Comparison of ENCODE assay signal across 23 cellular contexts in genomic region chr12:8581098-8581784, GRCh38. TPM values are rescaled to one million over a fixed set of nuclear protein-coding genes. Genes with fewer than 3 reads are reported as not detected.
DNase-seq lines count a peak whose midpoint lies in the region; ATAC-seq, FAIRE-seq and TF ChIP-seq lines count a peak whose summit lies in the region.
"Had no signal": no experiment of that assay in that cellular context is flagged by ENCODE, and none has a peak within 500 bp of the region (broad histone marks: within the 10 kb centered on the region; RNA-seq: fewer than 3 reads in every experiment).

No MANE protein-coding gene starts in this region.

- H3K9ac ChIP-seq in Karpas-422 (ENCODE audit: low read length) (no peak overlapping the region), endodermal cell (ENCODE audit: extremely low read depth, low read length, poor library complexity, severe bottlenecking) (no peak overlapping the region)
- H3K9ac ChIP-seq: GM23248 had no signal

- H3K27me3 ChIP-seq in Karpas-422 (ENCODE audit: low read length) = no peaks in the 10 kb centered on the region
- H3K27me3 ChIP-seq in endodermal cell (ENCODE audit: control insufficient read depth, insufficient read depth, low read length, poor library complexity, severe bottlenecking) = no peaks in the 10 kb centered on the region
- H3K27me3 ChIP-seq: BE2C had no signal

- no peak overlapping the region for H3K4me2 ChIP-seq in Karpas-422 (ENCODE audit: low read depth, low read length, poor library complexity, severe bottlenecking)

- no peaks in the 10 kb centered on the region for H3K9me2 ChIP-seq in Karpas-422 (replicated peaks; ENCODE audit: insufficient read depth, low read length)

- H3K4me1 ChIP-seq in Karpas-422 (ENCODE audit: low read length) (peaks cover 50% of the 10 kb centered on the region), endodermal cell (ENCODE audit: control insufficient read depth, insufficient read depth, low read length) (peaks cover 2% of the 10 kb centered on the region)
- H3K4me1 ChIP-seq: BE2C had no signal

- H3K9me3 Mint-ChIP-seq in endodermal cell = peaks cover 2% of the 10 kb centered on the region
- no peaks in the 10 kb centered on the region for H3K9me3 Mint-ChIP-seq in progenitor cell of endocrine pancreas (ENCODE audit: low read depth)
- H3K9me3 Mint-ChIP-seq in nephron progenitor cell = no peaks in the 10 kb centered on the region
- H3K9me3 Mint-ChIP-seq: CD14-positive monocyte; CD4-positive, alpha-beta memory T cell had no signal

- H3K9me3 ChIP-seq in Karpas-422 (ENCODE audit: low read length) = no peaks in the 10 kb centered on the region
- no peaks in the 10 kb centered on the region for H3K9me3 ChIP-seq in endodermal cell (ENCODE audit: control insufficient read depth, low read length)
- H3K9me3 ChIP-seq: BE2C had no signal

- no peaks in the 10 kb centered on the region for H3K36me3 Mint-ChIP-seq in endodermal cell (ENCODE audit: low read depth)
- H3K36me3 Mint-ChIP-seq in progenitor cell of endocrine pancreas (ENCODE audit: insufficient read depth) = no peaks in the 10 kb centered on the region
- no peaks in the 10 kb centered on the region for H3K36me3 Mint-ChIP-seq in nephron progenitor cell (ENCODE audit: low read depth)
- H3K36me3 Mint-ChIP-seq: CD14-positive monocyte; CD4-positive, alpha-beta memory T cell had no signal

- in situ Hi-C loops in GM13976 (cut with MboI; ENCODE audit: low sequenced_read_pairs, unreplicated experiment) = no loop called here

- no peak for ATAC-seq in GM19452 (IDR thresholded peaks at IDR 0.05; ENCODE audit: unreplicated experiment)
- ATAC-seq: K562 had no signal

- WGBS in endodermal cell (ENCODE audit: insufficient coverage in 1 of 2, insufficient read length in 1 of 2), 2 experiments = 79 to 100% methylated on average over 2 to 9 of the region's 9 CpGs

- H3K36me3 ChIP-seq in Karpas-422 (ENCODE audit: insufficient read depth, low read length) = no peaks in the 10 kb centered on the region
- H3K36me3 ChIP-seq in endodermal cell (ENCODE audit: control insufficient read depth, insufficient read depth, low read length) = no peaks in the 10 kb centered on the region
- H3K36me3 ChIP-seq: BE2C had no signal

- no peak overlapping the region for H2AFZ ChIP-seq in Karpas-422 (ENCODE audit: low read length)
- H2AFZ ChIP-seq: GM23248 had no signal

- H3K27me3 Mint-ChIP-seq in endodermal cell (ENCODE audit: insufficient read depth) (no peaks in the 10 kb centered on the region), progenitor cell of endocrine pancreas (peaks cover 22% of the 10 kb centered on the region), nephron progenitor cell (ENCODE audit: low read depth, poor library complexity) (no peaks in the 10 kb centered on the region)

- H3K79me2 ChIP-seq in Karpas-422 (ENCODE audit: low read length) = no peaks in the 10 kb centered on the region

- peak overlapping the region; percentile 29; the same call in 1 of the 2 replicates for H3K27ac ChIP-seq in Karpas-422 (ENCODE audit: low read length)
- no peak overlapping the region for H3K27ac ChIP-seq in endodermal cell (ENCODE audit: low read depth, low read length)
- H3K27ac ChIP-seq: GM23248 had no signal

- H3K4me3 ChIP-seq in Karpas-422 (ENCODE audit: low read length) (no peak overlapping the region), endodermal cell (ENCODE audit: low read length) (no peak overlapping the region)
- H3K4me3 ChIP-seq: GM23248, K562 had no signal

- H3K4me1 Mint-ChIP-seq in endodermal cell (peaks cover 15% of the 10 kb centered on the region), progenitor cell of endocrine pancreas (ENCODE audit: low read depth) (peaks cover 10% of the 10 kb centered on the region), nephron progenitor cell (peaks cover 27% of the 10 kb centered on the region)

- H3K4me3 Mint-ChIP-seq in endodermal cell (no peak overlapping the region), progenitor cell of endocrine pancreas (ENCODE audit: low read depth) (no peak overlapping the region), nephron progenitor cell (no peak overlapping the region)
- H3K4me3 Mint-ChIP-seq: CD14-positive monocyte; CD4-positive, alpha-beta memory T cell had no signal

- FAIRE-seq in GM18507 (lab: Jason Lieb, UNC) = peak; percentile 54
- FAIRE-seq: A204.1, GM12892, K562 had no signal

- H3K27ac Mint-ChIP-seq in endodermal cell (peak overlapping the region; percentile 12), progenitor cell of endocrine pancreas (peak overlapping the region; percentile 29), nephron progenitor cell (no peak overlapping the region)
- H3K27ac Mint-ChIP-seq: CD14-positive monocyte; CD4-positive, alpha-beta memory T cell had no signal

- TF ChIP-seq CTCF in endodermal cell (conservative IDR thresholded peaks at IDR 0.05) (no peak), progenitor cell of endocrine pancreas (IDR thresholded peaks at IDR 0.05; ENCODE audit: unreplicated experiment) (no peak), GM13976 (IDR thresholded peaks at IDR 0.05; ENCODE audit: borderline replicate concordance, control extremely low read depth, extremely low read depth, insufficient read depth, missing control alignments) (no peak), nephron progenitor cell (IDR thresholded peaks at IDR 0.05) (no peak)

- no peak for DNase-seq in GM18507 (ENCODE audit: extremely low spot score, insufficient read length, low read depth)
- no peak for DNase-seq in Karpas-422
- DNase-seq in endodermal cell = peak; percentile 37
- DNase-seq in progenitor cell of endocrine pancreas (ENCODE audit: low spot score, unreplicated experiment) = no peak
- no peak for DNase-seq in NCI-H524 treated with DMSO at 0.1 percent for 48 hours (lab: John Stamatoyannopoulos, UW)
- no peak for DNase-seq in GM13976 (ENCODE audit: low spot score)
- no peak for DNase-seq in nephron progenitor cell
- DNase-seq: ACHN; BE2C; CD4-positive, alpha-beta memory T cell; DMS153; DMS79; GDM1; GM23248; H7; IMR-90 had no signal

- no peaks in the 10 kb centered on the region for H4K20me1 ChIP-seq in Karpas-422 (ENCODE audit: insufficient read depth, low read depth, low read length)

RNA-seq across cellular contexts. Expression of gene AICDA, which starts 31.4 kb away (rescaled TPM):
- 2.6 and 6.3 TPM in 2 replicates for total RNA-seq in Karpas-422 (2014; rRNA removed; shearing (Covaris generic); ENCODE audit: low replicate concordance)
- not detected for total RNA-seq in endodermal cell
- polyA plus RNA-seq in endodermal cell (2013, experiment 1 of 2) = not detected
- polyA plus RNA-seq in endodermal cell (2013, experiment 2 of 2) = not detected
- total RNA-seq in progenitor cell of endocrine pancreas = not detected in 2 replicates
- total RNA-seq: CD4-positive, alpha-beta memory T cell; Daoy; GM23248; H7; HT-29; IMR-90; K562 had no signal
- polyA plus RNA-seq: CD4-positive, alpha-beta memory T cell; GM23248; IMR-90; K562 had no signal

RNA-seq across cellular contexts. Expression of gene CLEC4E, which starts 40.5 kb away (rescaled TPM):
- 1.4 TPM in 1 of 2 replicates, not detected in the other for total RNA-seq in Karpas-422 (2014; rRNA removed; shearing (Covaris generic); ENCODE audit: low replicate concordance)
- total RNA-seq in endodermal cell (not detected), progenitor cell of endocrine pancreas (not detected in 2 replicates)
- polyA plus RNA-seq in endodermal cell (2013, experiment 1 of 2) = not detected
- not detected for polyA plus RNA-seq in endodermal cell (2013, experiment 2 of 2)
- total RNA-seq: Daoy, GM23248, HT-29, IMR-90, K562 had no signal
- polyA plus RNA-seq: CD4-positive, alpha-beta memory T cell; GM23248; IMR-90; K562 had no signal
